Comparison of ENCODE assay signal across 8 cellular contexts in genomic region chr12:113479578-113480335, GRCh38. TPM values are rescaled to one million over a fixed set of nuclear protein-coding genes. Genes with fewer than 3 reads are reported as not detected.
DNase-seq lines count a peak whose midpoint lies in the region; ATAC-seq and TF ChIP-seq lines count a peak whose summit lies in the region.

No MANE protein-coding gene starts in this region.

- no peak for ATAC-seq in HG02852 (IDR thresholded peaks at IDR 0.05; ENCODE audit: unreplicated experiment)
- no peak for ATAC-seq in HG02623 (IDR thresholded peaks at IDR 0.05; ENCODE audit: unreplicated experiment)

- DNase-seq in EL (peak; percentile 22), RPMI8226 (peak; percentile 49), ecto neural progenitor cell (ENCODE audit: low spot score) (peak; percentile 96), SW 1271 (lab: John Stamatoyannopoulos, UW) (no peak), coronary artery (ENCODE audit: low spot score) (no peak)

- TF ChIP-seq EP300 in neural cell (conservative IDR thresholded peaks at IDR 0.05; ENCODE audit: poor library complexity, severe bottlenecking): no peak

- H3K9me3 ChIP-seq in neural cell (ENCODE audit: low read length): no peaks in the 10 kb centered on the region

- H3K9me2 ChIP-seq in neural cell (ENCODE audit: insufficient read depth, low read length): no peaks in the 10 kb centered on the region

- peak overlapping the region; percentile 5 for H3K27ac ChIP-seq in neural cell (ENCODE audit: low read length)
- H3K27ac ChIP-seq in coronary artery: no peak overlapping the region

- peak overlapping the region; percentile 28 for H3K9ac ChIP-seq in neural cell (ENCODE audit: low read length)

- H4K20me1 ChIP-seq in neural cell (ENCODE audit: insufficient read depth): no peaks in the 10 kb centered on the region

- H3K4me3 ChIP-seq in neural cell (ENCODE audit: low read length): peak overlapping the region; percentile 10
- no peak overlapping the region for H3K4me3 ChIP-seq in coronary artery

- peaks cover 96% of the 10 kb centered on the region for H3K27me3 ChIP-seq in neural cell (ENCODE audit: insufficient read depth, low read depth, low read length)

- H3F3A ChIP-seq in neural cell (ENCODE audit: insufficient read depth, low read length, poor library complexity, severe bottlenecking): no peaks in the 10 kb centered on the region

- no peak for TF ChIP-seq RAD21 in neural cell (conservative IDR thresholded peaks at IDR 0.05)

- TF ChIP-seq CTCF in neural cell (IDR thresholded peaks at IDR 0.05; ENCODE audit: poor library complexity, severe bottlenecking): peak; percentile 11
- TF ChIP-seq CTCF in coronary artery (IDR thresholded peaks at IDR 0.05): no peak

- no peaks in the 10 kb centered on the region for H3K79me2 ChIP-seq in neural cell (replicated peaks; ENCODE audit: insufficient read depth, low read length)

- H3K36me3 ChIP-seq in neural cell (ENCODE audit: insufficient read depth, low read length): no peaks in the 10 kb centered on the region

- no peak overlapping the region for H2AFZ ChIP-seq in neural cell (ENCODE audit: low read depth, low read length)

- H3K4me2 ChIP-seq in neural cell (ENCODE audit: low read length): no peak overlapping the region

TF ChIP-seq in neural cell, 6 proteins besides CTCF, POLR2A, EP300 and RAD21:
- TF ChIP-seq POLR2AphosphoS5 (IDR thresholded peaks at IDR 0.05): peak; percentile 72
- TF ChIP-seq, protein P1, sequence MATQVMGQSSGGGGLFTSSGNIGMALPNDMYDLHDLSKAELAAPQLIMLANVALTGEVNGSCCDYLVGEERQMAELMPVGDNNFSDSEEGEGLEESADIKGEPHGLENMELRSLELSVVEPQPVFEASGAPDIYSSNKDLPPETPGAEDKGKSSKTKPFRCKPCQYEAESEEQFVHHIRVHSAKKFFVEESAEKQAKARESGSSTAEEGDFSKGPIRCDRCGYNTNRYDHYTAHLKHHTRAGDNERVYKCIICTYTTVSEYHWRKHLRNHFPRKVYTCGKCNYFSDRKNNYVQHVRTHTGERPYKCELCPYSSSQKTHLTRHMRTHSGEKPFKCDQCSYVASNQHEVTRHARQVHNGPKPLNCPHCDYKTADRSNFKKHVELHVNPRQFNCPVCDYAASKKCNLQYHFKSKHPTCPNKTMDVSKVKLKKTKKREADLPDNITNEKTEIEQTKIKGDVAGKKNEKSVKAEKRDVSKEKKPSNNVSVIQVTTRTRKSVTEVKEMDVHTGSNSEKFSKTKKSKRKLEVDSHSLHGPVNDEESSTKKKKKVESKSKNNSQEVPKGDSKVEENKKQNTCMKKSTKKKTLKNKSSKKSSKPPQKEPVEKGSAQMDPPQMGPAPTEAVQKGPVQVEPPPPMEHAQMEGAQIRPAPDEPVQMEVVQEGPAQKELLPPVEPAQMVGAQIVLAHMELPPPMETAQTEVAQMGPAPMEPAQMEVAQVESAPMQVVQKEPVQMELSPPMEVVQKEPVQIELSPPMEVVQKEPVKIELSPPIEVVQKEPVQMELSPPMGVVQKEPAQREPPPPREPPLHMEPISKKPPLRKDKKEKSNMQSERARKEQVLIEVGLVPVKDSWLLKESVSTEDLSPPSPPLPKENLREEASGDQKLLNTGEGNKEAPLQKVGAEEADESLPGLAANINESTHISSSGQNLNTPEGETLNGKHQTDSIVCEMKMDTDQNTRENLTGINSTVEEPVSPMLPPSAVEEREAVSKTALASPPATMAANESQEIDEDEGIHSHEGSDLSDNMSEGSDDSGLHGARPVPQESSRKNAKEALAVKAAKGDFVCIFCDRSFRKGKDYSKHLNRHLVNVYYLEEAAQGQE (IDR thresholded peaks at IDR 0.05; ENCODE audit: borderline replicate concordance): peak; percentile 98
- no peak for TF ChIP-seq SMC3 (conservative IDR thresholded peaks at IDR 0.05; ENCODE audit: poor library complexity)
TF ChIP-seq in neural cell: peak in this region for 2.

RNA-seq across cellular contexts. Expression of gene LHX5, which starts 8.1 kb away (rescaled TPM):
- 2.0 and 3.8 TPM in 2 replicates for polyA plus RNA-seq in neural cell
- polyA minus RNA-seq in neural cell: 4.1 and 5.6 TPM in 2 replicates

RNA-seq across cellular contexts. Expression of gene SDSL, which starts 57.6 kb away (rescaled TPM):
- 0.54 and 2.7 TPM in 2 replicates for polyA plus RNA-seq in neural cell
- polyA minus RNA-seq in neural cell: 0.49 TPM in 1 of 2 replicates, not detected in the other

Comparison
In these comparisons a context has a peak if more than half of its experiments do, and no peak if none do; other contexts are left out.
1. DNase-seq: peak in EL (single experiment), RPMI8226 (single experiment) and ecto neural progenitor cell (single experiment); none in SW 1271 (0 of 2) and coronary artery (single experiment).